Comparison of ENCODE assay signal across 1 cellular context in the genomic region with DNA sequence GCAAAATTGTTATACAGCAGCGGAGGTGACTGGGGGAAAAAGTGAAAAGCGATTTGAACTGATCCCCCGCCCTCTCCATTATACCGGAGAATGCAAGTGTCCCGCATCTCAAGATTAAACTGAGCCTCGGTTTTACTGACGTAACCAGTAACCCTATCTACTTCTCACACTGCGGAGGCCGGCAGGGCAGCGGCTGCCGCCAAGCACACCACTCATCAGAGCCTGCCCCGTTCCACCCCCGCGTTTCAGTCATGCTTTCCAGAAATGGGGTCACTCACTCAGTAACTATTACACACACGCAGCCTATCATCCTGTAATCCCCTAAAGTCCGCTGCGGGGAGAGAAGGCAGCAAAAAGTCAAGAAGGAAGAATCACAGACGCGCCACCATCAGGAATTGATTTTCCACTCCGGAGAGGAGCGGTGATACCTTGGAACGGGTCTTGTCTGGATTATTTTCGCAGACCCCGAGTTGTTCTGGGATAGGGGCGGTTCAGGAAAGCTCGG.
TF ChIP-seq lines count a peak whose summit lies in the region.

No MANE protein-coding gene starts in this region.

TF ChIP-seq in K562, 482 proteins besides CTCF, POLR2A, EP300 and RAD21 (continued from another document and continues in another):
- TF ChIP-seq, protein P1, sequence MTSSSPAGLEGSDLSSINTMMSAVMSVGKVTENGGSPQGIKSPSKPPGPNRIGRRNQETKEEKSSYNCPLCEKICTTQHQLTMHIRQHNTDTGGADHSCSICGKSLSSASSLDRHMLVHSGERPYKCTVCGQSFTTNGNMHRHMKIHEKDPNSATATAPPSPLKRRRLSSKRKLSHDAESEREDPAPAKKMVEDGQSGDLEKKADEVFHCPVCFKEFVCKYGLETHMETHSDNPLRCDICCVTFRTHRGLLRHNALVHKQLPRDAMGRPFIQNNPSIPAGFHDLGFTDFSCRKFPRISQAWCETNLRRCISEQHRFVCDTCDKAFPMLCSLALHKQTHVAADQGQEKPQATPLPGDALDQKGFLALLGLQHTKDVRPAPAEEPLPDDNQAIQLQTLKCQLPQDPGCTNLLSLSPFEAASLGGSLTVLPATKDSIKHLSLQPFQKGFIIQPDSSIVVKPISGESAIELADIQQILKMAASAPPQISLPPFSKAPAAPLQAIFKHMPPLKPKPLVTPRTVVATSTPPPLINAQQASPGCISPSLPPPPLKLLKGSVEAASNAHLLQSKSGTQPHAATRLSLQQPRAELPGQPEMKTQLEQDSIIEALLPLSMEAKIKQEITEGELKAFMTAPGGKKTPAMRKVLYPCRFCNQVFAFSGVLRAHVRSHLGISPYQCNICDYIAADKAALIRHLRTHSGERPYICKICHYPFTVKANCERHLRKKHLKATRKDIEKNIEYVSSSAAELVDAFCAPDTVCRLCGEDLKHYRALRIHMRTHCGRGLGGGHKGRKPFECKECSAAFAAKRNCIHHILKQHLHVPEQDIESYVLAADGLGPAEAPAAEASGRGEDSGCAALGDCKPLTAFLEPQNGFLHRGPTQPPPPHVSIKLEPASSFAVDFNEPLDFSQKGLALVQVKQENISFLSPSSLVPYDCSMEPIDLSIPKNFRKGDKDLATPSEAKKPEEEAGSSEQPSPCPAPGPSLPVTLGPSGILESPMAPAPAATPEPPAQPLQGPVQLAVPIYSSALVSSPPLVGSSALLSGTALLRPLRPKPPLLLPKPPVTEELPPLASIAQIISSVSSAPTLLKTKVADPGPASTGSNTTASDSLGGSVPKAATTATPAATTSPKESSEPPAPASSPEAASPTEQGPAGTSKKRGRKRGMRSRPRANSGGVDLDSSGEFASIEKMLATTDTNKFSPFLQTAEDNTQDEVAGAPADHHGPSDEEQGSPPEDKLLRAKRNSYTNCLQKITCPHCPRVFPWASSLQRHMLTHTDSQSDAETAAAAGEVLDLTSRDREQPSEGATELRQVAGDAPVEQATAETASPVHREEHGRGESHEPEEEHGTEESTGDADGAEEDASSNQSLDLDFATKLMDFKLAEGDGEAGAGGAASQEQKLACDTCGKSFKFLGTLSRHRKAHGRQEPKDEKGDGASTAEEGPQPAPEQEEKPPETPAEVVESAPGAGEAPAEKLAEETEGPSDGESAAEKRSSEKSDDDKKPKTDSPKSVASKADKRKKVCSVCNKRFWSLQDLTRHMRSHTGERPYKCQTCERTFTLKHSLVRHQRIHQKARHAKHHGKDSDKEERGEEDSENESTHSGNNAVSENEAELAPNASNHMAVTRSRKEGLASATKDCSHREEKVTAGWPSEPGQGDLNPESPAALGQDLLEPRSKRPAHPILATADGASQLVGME (CRISPR knock-in tag; IDR thresholded peaks at IDR 0.05) = no peak
- TF ChIP-seq TARDBP (IDR thresholded peaks at IDR 0.05) (no peak), TRIM24 (IDR thresholded peaks at IDR 0.05) (no peak), TBP (optimal IDR thresholded peaks at IDR 0.05; ENCODE audit: low read depth, low read length) (peak; percentile 73), SRSF3 (IDR thresholded peaks at IDR 0.05; ENCODE audit: insufficient read depth, low read length) (no peak), ZNF644 (tag; IDR thresholded peaks at IDR 0.05; ENCODE audit: low read depth) (no peak), ETV5 (CRISPR knock-in tag; IDR thresholded peaks at IDR 0.05; ENCODE audit: low read depth) (no peak), FOXK2 (conservative IDR thresholded peaks at IDR 0.05 in 1 of 2, IDR thresholded peaks at IDR 0.05 in 1 of 2; ENCODE audit: low read depth in 2 of 2) (no peak), FOXJ2 (tag; IDR thresholded peaks at IDR 0.05) (no peak), CCNT2 (IDR thresholded peaks at IDR 0.05; ENCODE audit: borderline replicate concordance, extremely low read depth, insufficient read length, low read depth, low read length) (peak; percentile 61), FOS (IDR thresholded peaks at IDR 0.05; ENCODE audit: extremely low read depth, insufficient read length) (no peak), SIN3A (IDR thresholded peaks at IDR 0.05; ENCODE audit: borderline replicate concordance in 2 of 2, control insufficient read depth in 1 of 2, low read depth in 2 of 2, low read length in 2 of 2) (peak in 1 of 2 experiments; percentile 57; a peak in 1 of 4 replicates), RBM17 (IDR thresholded peaks at IDR 0.05; ENCODE audit: borderline replicate concordance, low read depth, low read length) (no peak), L3MBTL2 (IDR thresholded peaks at IDR 0.05) (no peak), NFIC (IDR thresholded peaks at IDR 0.05) (peak; percentile 33), RBM14 (IDR thresholded peaks at IDR 0.05; ENCODE audit: borderline replicate concordance, insufficient read depth, low read depth, low read length) (no peak), ZNF224 (CRISPR knock-in tag; IDR thresholded peaks at IDR 0.05) (no peak), PML (IDR thresholded peaks at IDR 0.05; ENCODE audit: low read length) (peak; percentile 60; the same call in 1 of the 2 replicates), FOXP1 (CRISPR knock-in tag; IDR thresholded peaks at IDR 0.05) (no peak), ZNF12 (CRISPR knock-in tag; IDR thresholded peaks at IDR 0.05) (no peak), ZNF23 (CRISPR knock-in tag; IDR thresholded peaks at IDR 0.05) (no peak), ZKSCAN1 (IDR thresholded peaks at IDR 0.05; ENCODE audit: low read depth, low read length) (no peak), MTA3 (IDR thresholded peaks at IDR 0.05; ENCODE audit: borderline replicate concordance) (no peak), RB1 (IDR thresholded peaks at IDR 0.05; ENCODE audit: low read depth) (no peak), RAD51 (IDR thresholded peaks at IDR 0.05; ENCODE audit: borderline replicate concordance, low read depth) (no peak), ZNF217 (CRISPR knock-in tag; IDR thresholded peaks at IDR 0.05) (no peak), RBM34 (IDR thresholded peaks at IDR 0.05; ENCODE audit: borderline replicate concordance, insufficient read depth, low read length) (no peak), SUPT5H (IDR thresholded peaks at IDR 0.05) (peak; percentile 65), ZNF699 (CRISPR knock-in tag; IDR thresholded peaks at IDR 0.05; ENCODE audit: insufficient replicate concordance) (no peak), ELF4 (CRISPR knock-in tag; IDR thresholded peaks at IDR 0.05) (no peak), GATAD2A (IDR thresholded peaks at IDR 0.05) (no peak), ATF7 (IDR thresholded peaks at IDR 0.05) (peak; percentile 88), CREB1 (IDR thresholded peaks at IDR 0.05) (peak; percentile 50; the same call in 1 of the 2 replicates), CREB1 (CRISPR knock-in tag; IDR thresholded peaks at IDR 0.05) (no peak), SMARCB1 (IDR thresholded peaks at IDR 0.05; ENCODE audit: insufficient read length, low read depth) (no peak), ZC3H4 (CRISPR knock-in tag; IDR thresholded peaks at IDR 0.05; ENCODE audit: borderline replicate concordance) (0 out of 2 replicates have a peak, but pooled peaks have one; percentile 18), ZNF764 (CRISPR knock-in tag; IDR thresholded peaks at IDR 0.05; ENCODE audit: low read depth) (no peak), ZNF695 (CRISPR knock-in tag; IDR thresholded peaks at IDR 0.05) (no peak), NR2F6 (CRISPR knock-in tag; IDR thresholded peaks at IDR 0.05) (no peak), HNRNPLL (IDR thresholded peaks at IDR 0.05; ENCODE audit: low read depth, low read length, poor library complexity, severe bottlenecking) (no peak), PTTG1 (tag; IDR thresholded peaks at IDR 0.05; ENCODE audit: low read depth) (no peak), ZNF384 (IDR thresholded peaks at IDR 0.05; ENCODE audit: low read depth, low read length) (no peak)
- TF ChIP-seq, protein P2, sequence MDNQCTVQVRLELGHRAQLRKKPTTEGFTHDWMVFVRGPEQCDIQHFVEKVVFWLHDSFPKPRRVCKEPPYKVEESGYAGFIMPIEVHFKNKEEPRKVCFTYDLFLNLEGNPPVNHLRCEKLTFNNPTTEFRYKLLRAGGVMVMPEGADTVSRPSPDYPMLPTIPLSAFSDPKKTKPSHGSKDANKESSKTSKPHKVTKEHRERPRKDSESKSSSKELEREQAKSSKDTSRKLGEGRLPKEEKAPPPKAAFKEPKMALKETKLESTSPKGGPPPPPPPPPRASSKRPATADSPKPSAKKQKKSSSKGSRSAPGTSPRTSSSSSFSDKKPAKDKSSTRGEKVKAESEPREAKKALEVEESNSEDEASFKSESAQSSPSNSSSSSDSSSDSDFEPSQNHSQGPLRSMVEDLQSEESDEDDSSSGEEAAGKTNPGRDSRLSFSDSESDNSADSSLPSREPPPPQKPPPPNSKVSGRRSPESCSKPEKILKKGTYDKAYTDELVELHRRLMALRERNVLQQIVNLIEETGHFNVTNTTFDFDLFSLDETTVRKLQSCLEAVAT (IDR thresholded peaks at IDR 0.05) = no peak
- TF ChIP-seq, protein P3, sequence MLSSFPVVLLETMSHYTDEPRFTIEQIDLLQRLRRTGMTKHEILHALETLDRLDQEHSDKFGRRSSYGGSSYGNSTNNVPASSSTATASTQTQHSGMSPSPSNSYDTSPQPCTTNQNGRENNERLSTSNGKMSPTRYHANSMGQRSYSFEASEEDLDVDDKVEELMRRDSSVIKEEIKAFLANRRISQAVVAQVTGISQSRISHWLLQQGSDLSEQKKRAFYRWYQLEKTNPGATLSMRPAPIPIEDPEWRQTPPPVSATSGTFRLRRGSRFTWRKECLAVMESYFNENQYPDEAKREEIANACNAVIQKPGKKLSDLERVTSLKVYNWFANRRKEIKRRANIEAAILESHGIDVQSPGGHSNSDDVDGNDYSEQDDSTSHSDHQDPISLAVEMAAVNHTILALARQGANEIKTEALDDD (IDR thresholded peaks at IDR 0.05) = peak; percentile 86
- TF ChIP-seq, protein P4, sequence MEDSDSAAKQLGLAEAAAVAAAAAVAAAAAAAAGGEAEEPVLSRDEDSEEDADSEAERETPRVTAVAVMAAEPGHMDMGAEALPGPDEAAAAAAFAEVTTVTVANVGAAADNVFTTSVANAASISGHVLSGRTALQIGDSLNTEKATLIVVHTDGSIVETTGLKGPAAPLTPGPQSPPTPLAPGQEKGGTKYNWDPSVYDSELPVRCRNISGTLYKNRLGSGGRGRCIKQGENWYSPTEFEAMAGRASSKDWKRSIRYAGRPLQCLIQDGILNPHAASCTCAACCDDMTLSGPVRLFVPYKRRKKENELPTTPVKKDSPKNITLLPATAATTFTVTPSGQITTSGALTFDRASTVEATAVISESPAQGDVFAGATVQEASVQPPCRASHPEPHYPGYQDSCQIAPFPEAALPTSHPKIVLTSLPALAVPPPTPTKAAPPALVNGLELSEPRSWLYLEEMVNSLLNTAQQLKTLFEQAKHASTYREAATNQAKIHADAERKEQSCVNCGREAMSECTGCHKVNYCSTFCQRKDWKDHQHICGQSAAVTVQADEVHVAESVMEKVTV (CRISPR knock-in tag; IDR thresholded peaks at IDR 0.05) = no peak
- TF ChIP-seq, protein P5, sequence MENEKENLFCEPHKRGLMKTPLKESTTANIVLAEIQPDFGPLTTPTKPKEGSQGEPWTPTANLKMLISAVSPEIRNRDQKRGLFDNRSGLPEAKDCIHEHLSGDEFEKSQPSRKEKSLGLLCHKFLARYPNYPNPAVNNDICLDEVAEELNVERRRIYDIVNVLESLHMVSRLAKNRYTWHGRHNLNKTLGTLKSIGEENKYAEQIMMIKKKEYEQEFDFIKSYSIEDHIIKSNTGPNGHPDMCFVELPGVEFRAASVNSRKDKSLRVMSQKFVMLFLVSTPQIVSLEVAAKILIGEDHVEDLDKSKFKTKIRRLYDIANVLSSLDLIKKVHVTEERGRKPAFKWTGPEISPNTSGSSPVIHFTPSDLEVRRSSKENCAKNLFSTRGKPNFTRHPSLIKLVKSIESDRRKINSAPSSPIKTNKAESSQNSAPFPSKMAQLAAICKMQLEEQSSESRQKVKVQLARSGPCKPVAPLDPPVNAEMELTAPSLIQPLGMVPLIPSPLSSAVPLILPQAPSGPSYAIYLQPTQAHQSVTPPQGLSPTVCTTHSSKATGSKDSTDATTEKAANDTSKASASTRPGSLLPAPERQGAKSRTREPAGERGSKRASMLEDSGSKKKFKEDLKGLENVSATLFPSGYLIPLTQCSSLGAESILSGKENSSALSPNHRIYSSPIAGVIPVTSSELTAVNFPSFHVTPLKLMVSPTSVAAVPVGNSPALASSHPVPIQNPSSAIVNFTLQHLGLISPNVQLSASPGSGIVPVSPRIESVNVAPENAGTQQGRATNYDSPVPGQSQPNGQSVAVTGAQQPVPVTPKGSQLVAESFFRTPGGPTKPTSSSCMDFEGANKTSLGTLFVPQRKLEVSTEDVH (IDR thresholded peaks at IDR 0.05; ENCODE audit: low read depth, partially characterized antibody) = no peak
- TF ChIP-seq, protein P6, sequence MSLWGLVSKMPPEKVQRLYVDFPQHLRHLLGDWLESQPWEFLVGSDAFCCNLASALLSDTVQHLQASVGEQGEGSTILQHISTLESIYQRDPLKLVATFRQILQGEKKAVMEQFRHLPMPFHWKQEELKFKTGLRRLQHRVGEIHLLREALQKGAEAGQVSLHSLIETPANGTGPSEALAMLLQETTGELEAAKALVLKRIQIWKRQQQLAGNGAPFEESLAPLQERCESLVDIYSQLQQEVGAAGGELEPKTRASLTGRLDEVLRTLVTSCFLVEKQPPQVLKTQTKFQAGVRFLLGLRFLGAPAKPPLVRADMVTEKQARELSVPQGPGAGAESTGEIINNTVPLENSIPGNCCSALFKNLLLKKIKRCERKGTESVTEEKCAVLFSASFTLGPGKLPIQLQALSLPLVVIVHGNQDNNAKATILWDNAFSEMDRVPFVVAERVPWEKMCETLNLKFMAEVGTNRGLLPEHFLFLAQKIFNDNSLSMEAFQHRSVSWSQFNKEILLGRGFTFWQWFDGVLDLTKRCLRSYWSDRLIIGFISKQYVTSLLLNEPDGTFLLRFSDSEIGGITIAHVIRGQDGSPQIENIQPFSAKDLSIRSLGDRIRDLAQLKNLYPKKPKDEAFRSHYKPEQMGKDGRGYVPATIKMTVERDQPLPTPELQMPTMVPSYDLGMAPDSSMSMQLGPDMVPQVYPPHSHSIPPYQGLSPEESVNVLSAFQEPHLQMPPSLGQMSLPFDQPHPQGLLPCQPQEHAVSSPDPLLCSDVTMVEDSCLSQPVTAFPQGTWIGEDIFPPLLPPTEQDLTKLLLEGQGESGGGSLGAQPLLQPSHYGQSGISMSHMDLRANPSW (CRISPR knock-in tag; IDR thresholded peaks at IDR 0.05) = no peak
- TF ChIP-seq, protein P7, sequence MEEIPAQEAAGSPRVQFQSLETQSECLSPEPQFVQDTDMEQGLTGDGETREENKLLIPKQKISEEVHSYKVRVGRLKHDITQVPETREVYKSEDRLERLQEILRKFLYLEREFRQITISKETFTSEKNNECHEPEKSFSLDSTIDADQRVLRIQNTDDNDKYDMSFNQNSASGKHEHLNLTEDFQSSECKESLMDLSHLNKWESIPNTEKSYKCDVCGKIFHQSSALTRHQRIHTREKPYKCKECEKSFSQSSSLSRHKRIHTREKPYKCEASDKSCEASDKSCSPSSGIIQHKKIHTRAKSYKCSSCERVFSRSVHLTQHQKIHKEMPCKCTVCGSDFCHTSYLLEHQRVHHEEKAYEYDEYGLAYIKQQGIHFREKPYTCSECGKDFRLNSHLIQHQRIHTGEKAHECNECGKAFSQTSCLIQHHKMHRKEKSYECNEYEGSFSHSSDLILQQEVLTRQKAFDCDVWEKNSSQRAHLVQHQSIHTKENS (CRISPR knock-in tag; IDR thresholded peaks at IDR 0.05) = no peak
- TF ChIP-seq, protein P8, sequence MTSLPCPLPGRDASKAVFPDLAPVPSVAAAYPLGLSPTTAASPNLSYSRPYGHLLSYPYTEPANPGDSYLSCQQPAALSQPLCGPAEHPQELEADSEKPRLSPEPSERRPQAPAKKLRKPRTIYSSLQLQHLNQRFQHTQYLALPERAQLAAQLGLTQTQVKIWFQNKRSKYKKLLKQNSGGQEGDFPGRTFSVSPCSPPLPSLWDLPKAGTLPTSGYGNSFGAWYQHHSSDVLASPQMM (CRISPR knock-in tag; IDR thresholded peaks at IDR 0.05) = no peak
